ENCODE assay signal across 8 cellular contexts in genomic region chr19:36492689-36493453, GRCh38. TPM values are rescaled to one million over a fixed set of nuclear protein-coding genes. Genes with fewer than 3 reads are reported as not detected.
DNase-seq lines count a peak whose midpoint lies in the region; TF ChIP-seq lines count a peak whose summit lies in the region.
"Not testable (repeated sequence)": the region's sequence is repeated elsewhere in the genome, so short reads cannot be mapped to it uniquely, and the experiment has no call there.

No MANE protein-coding gene starts in this region.

- not testable (repeated sequence) for H3K36me3 ChIP-seq in NT2/D1 (ENCODE audit: insufficient read depth, insufficient read length, low read length); colonic mucosa; tibial nerve

- 62 to 64% methylated on average over 18 of the region's 18 CpGs for WGBS in tibial nerve, 2 donors

- TF ChIP-seq EP300 in tibial nerve (IDR thresholded peaks at IDR 0.05): not testable (repeated sequence)

- not testable (repeated sequence) for H3K27me3 ChIP-seq in NT2/D1 (ENCODE audit: insufficient read depth, insufficient read length); colonic mucosa; tibial nerve

- H3K4me1 ChIP-seq in NT2/D1 (ENCODE audit: insufficient read depth, insufficient read length); colonic mucosa: not testable (repeated sequence)
- H3K4me1 ChIP-seq in tibial nerve: peaks cover 0 to 15% (median 0%) of the 10 kb centered on the region in 4 donors

- H3K9me3 Mint-ChIP-seq in activated CD4-positive, alpha-beta memory T cell treated with anti-CD3 and anti-CD28 coated beads, Interleukin-2, amount 10 ng/mL, durations not matched to agents 7 days and 5 days: peaks cover 21% of the 10 kb centered on the region

- not testable (repeated sequence) for H3K27ac ChIP-seq in colonic mucosa, tibial nerve

- H3K9me3 ChIP-seq in NT2/D1 (ENCODE audit: insufficient read depth, low read length); colonic mucosa: not testable (repeated sequence)
- H3K9me3 ChIP-seq in tibial nerve: peaks cover 0 to 23% (median 1%) of the 10 kb centered on the region in 4 donors

- TF ChIP-seq CTCF in HFF-Myc (IDR thresholded peaks at IDR 0.05; ENCODE audit: low read depth, low read length, missing control alignments) (peak; percentile 61), colonic mucosa (IDR thresholded peaks at IDR 0.05) (peak; percentile 25), tibial nerve (IDR thresholded peaks at IDR 0.05) (peak in 3 of 5 experiments; percentile 16 to 30 (median 21))

- not testable (repeated sequence) for H3K27ac Mint-ChIP-seq in activated CD4-positive, alpha-beta memory T cell treated with anti-CD3 and anti-CD28 coated beads, Interleukin-2, amount 10 ng/mL, durations not matched to agents 7 days and 5 days

- peaks cover 20% of the 10 kb centered on the region for H3K4me1 Mint-ChIP-seq in activated CD4-positive, alpha-beta memory T cell treated with anti-CD3 and anti-CD28 coated beads, Interleukin-2, amount 10 ng/mL, durations not matched to agents 7 days and 5 days

- not testable (repeated sequence) for H3K4me3 ChIP-seq in HFF-Myc (replicated peaks; ENCODE audit: low read depth, low read length); NT2/D1 (ENCODE audit: insufficient read length, low read depth); colonic mucosa; tibial nerve

- not testable (repeated sequence) for H3K4me3 Mint-ChIP-seq in activated CD4-positive, alpha-beta memory T cell treated with anti-CD3 and anti-CD28 coated beads, Interleukin-2, amount 10 ng/mL, durations not matched to agents 7 days and 5 days

- peak; percentile 17 for DNase-seq in COLO829 (ENCODE audit: low spot score)
- DNase-seq in HFF-Myc (ENCODE audit: extremely low read depth, low read depth): peak; percentile 17
- DNase-seq in NT2/D1 (ENCODE audit: low read depth, low spot score): peak; percentile 57
- peak; percentile 31 for DNase-seq in activated CD4-positive, alpha-beta memory T cell treated with anti-CD3 and anti-CD28 coated beads, Interleukin-2, amount 10 ng/mL, durations not matched to agents 7 days and 5 days
- peak; percentile 58 for DNase-seq in colonic mucosa
- DNase-seq in hepatic stellate cell (ENCODE audit: low spot score): peak; percentile 55
- DNase-seq in occipital lobe (lab: John Stamatoyannopoulos, UW): peak; percentile 38
- DNase-seq in tibial nerve (ENCODE audit: low spot score in 2 of 2): peak in 1 of 2 donors; percentile 30

- not testable (repeated sequence) for H3K27me3 Mint-ChIP-seq in activated CD4-positive, alpha-beta memory T cell treated with anti-CD3 and anti-CD28 coated beads, Interleukin-2, amount 10 ng/mL, durations not matched to agents 7 days and 5 days

- H3K9ac ChIP-seq in NT2/D1 (ENCODE audit: insufficient read length, low read depth); colonic mucosa (ENCODE audit: low read depth in 2 of 2, low read length in 2 of 2): not testable (repeated sequence)

- CTCF ChIA-PET in activated CD4-positive, alpha-beta memory T cell treated with anti-CD3 and anti-CD28 coated beads, Interleukin-2, amount 10 ng/mL, durations not matched to agents 7 days and 5 days (lab: Charles Lee): not testable (repeated sequence)

- not testable (repeated sequence) for TF ChIP-seq POLR2A in tibial nerve (IDR thresholded peaks at IDR 0.05)

- POLR2A ChIA-PET in activated CD4-positive, alpha-beta memory T cell treated with anti-CD3 and anti-CD28 coated beads, Interleukin-2, amount 10 ng/mL, durations not matched to agents 7 days and 5 days (lab: Charles Lee): not testable (repeated sequence)

- intact Hi-C loops in colonic mucosa (cut with DNase I): loop anchor here (10.0 kb wide), 1 partner anchor 298 kb away; no protein-coding TSS in a partner anchor

- not testable (repeated sequence) for H3K36me3 Mint-ChIP-seq in activated CD4-positive, alpha-beta memory T cell treated with anti-CD3 and anti-CD28 coated beads, Interleukin-2, amount 10 ng/mL, durations not matched to agents 7 days and 5 days (ENCODE audit: low read depth)

RNA-seq across cellular contexts. Expression of gene ZNF566, which starts 3.5 kb away (rescaled TPM):
- total RNA-seq in activated CD4-positive, alpha-beta memory T cell treated with anti-CD3 and anti-CD28 coated beads, Interleukin-2, amount 10 ng/mL, durations not matched to agents 7 days and 5 days: 1 to 10 TPM; 8.5 to 8.7 TPM
- total RNA-seq in colonic mucosa: 1 to 10 TPM; 5.0 to 6.7 TPM
- 60.7 TPM for total RNA-seq in occipital lobe
- 10 to 100 TPM; 12.1 to 20.1 (median 14.9) TPM for total RNA-seq in tibial nerve

RNA-seq across cellular contexts. Expression of gene ZNF260, which starts 35.2 kb away (rescaled TPM):
- 1 to 10 TPM; 9.0 to 9.9 TPM for total RNA-seq in activated CD4-positive, alpha-beta memory T cell treated with anti-CD3 and anti-CD28 coated beads, Interleukin-2, amount 10 ng/mL, durations not matched to agents 7 days and 5 days
- total RNA-seq in colonic mucosa: 1 to 10 TPM; 4.8 to 6.4 TPM
- total RNA-seq in occipital lobe: 48.4 TPM
- total RNA-seq in tibial nerve: 10 to 100 TPM; 10.5 to 41.1 (median 15.1) TPM
